Comparison of ENCODE assay signal across 25 cellular contexts in the genomic region with DNA sequence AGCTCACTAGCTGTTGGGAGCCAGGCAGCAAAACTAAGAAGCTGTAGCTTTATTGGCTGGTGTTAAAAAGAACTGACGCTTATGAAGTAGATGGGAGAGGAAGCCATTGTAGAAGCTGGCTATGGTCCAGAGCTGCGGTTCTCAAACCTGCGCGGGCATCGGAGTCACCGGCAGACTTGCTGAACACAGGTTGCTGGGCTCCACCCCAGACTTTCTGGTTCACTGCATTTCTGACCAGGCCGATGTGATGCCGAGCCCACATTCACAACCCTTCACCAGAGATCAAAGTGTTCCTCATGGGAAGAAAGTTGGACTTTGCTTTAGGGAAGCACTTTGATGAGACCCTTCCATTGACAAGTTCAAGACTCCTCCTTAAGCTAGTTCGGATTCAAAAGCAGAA.
DNase-seq lines count a peak whose midpoint lies in the region; ATAC-seq and TF ChIP-seq lines count a peak whose summit lies in the region.
"Had no signal": no experiment of that assay in that cellular context is flagged by ENCODE, and none has a peak within 500 bp of the region (broad histone marks: within the 10 kb centered on the region; RNA-seq: fewer than 3 reads in every experiment).

No MANE protein-coding gene starts in this region.

- H3K36me3 ChIP-seq in esophagus squamous epithelium: no peaks in the 10 kb centered on the region

- H3K9me3 ChIP-seq in esophagus squamous epithelium: no peaks in the 10 kb centered on the region

- intact Hi-C loops in esophagus squamous epithelium (cut with DNase I): no loop called here

- no peak overlapping the region for H3K4me3 ChIP-seq in esophagus squamous epithelium
- H3K4me3 ChIP-seq: GM12878, GM23338, PC-9 had no signal

- CTCF ChIA-PET in activated CD8-positive, alpha-beta memory T cell treated with anti-CD3 and anti-CD28 coated beads, Interleukin-2, amount 10 ng/mL, durations not matched to agents 7 days and 5 days (lab: Charles Lee): no interaction called here

- no peaks in the 10 kb centered on the region for H3K36me3 Mint-ChIP-seq in activated CD8-positive, alpha-beta memory T cell treated with anti-CD3 and anti-CD28 coated beads, Interleukin-2, amount 10 ng/mL, durations not matched to agents 7 days and 5 days
- H3K36me3 Mint-ChIP-seq: CD4-positive, alpha-beta memory T cell; IgD-negative memory B cell had no signal

- no peak overlapping the region for H3K27ac Mint-ChIP-seq in activated CD8-positive, alpha-beta memory T cell treated with anti-CD3 and anti-CD28 coated beads, Interleukin-2, amount 10 ng/mL, durations not matched to agents 7 days and 5 days
- H3K27ac Mint-ChIP-seq: CD4-positive, alpha-beta memory T cell; GM23338; H9; IgD-negative memory B cell had no signal

- no peaks in the 10 kb centered on the region for H3K27me3 Mint-ChIP-seq in activated CD8-positive, alpha-beta memory T cell treated with anti-CD3 and anti-CD28 coated beads, Interleukin-2, amount 10 ng/mL, durations not matched to agents 7 days and 5 days

- H3K9me3 Mint-ChIP-seq in activated CD8-positive, alpha-beta memory T cell treated with anti-CD3 and anti-CD28 coated beads, Interleukin-2, amount 10 ng/mL, durations not matched to agents 7 days and 5 days (ENCODE audit: low read depth): no peaks in the 10 kb centered on the region
- H3K9me3 Mint-ChIP-seq: CD4-positive, alpha-beta memory T cell; IgD-negative memory B cell had no signal

- 56 to 66% methylated on average over 8 to 9 of the region's 9 CpGs for WGBS in esophagus squamous epithelium, 2 donors

- peak overlapping the region; percentile 7 to 53 (median 35) for H3K27ac ChIP-seq in esophagus squamous epithelium
- H3K27ac ChIP-seq: PC-9, RWPE1 had no signal

- DNase-seq in HT-29 (ENCODE audit: low spot score) (peak; percentile 16), RPMI8226 (peak; percentile 39), esophagus squamous epithelium (lab: John Stamatoyannopoulos, UW) (no peak), renal cortical epithelial cell (ENCODE audit: low read depth) (peak; percentile 65), germinal center (ENCODE audit: low spot score) (no peak)
- no peak for DNase-seq in activated CD8-positive, alpha-beta memory T cell treated with anti-CD3 and anti-CD28 coated beads, Interleukin-2, amount 10 ng/mL, durations not matched to agents 7 days and 5 days
- no peak for DNase-seq in activated CD8-positive, alpha-beta memory T cell treated with anti-CD3 and anti-CD28 coated beads, Interleukin-2, amount 50 U/mL, for 48 hours
- DNase-seq: C1 segment of cervical spinal cord; CD4-positive, alpha-beta memory T cell; COR-L47; EL; GDM1; H9; Karpas-422; NCI-H1105; NCI-H1436 treated with DMSO at 0.1 percent for 48 hours; NCI-H187 treated with DMSO at 0.1 percent for 48 hours; NCI-H446 treated with DMSO at 0.1 percent for 48 hours; NCI-H526; PC-9; SHP77 had no signal

- H3K27me3 ChIP-seq in esophagus squamous epithelium: no peaks in the 10 kb centered on the region

- TF ChIP-seq CTCF in esophagus squamous epithelium (IDR thresholded peaks at IDR 0.05): no peak

- no peaks in the 10 kb centered on the region for H3K4me1 Mint-ChIP-seq in activated CD8-positive, alpha-beta memory T cell treated with anti-CD3 and anti-CD28 coated beads, Interleukin-2, amount 10 ng/mL, durations not matched to agents 7 days and 5 days
- H3K4me1 Mint-ChIP-seq: CD4-positive, alpha-beta memory T cell; GM23338; IgD-negative memory B cell had no signal

- peaks cover 0 to 22% (median 4%) of the 10 kb centered on the region in 3 donors for H3K4me1 ChIP-seq in esophagus squamous epithelium

- H3K4me3 Mint-ChIP-seq in activated CD8-positive, alpha-beta memory T cell treated with anti-CD3 and anti-CD28 coated beads, Interleukin-2, amount 10 ng/mL, durations not matched to agents 7 days and 5 days: no peak overlapping the region
- H3K4me3 Mint-ChIP-seq: CD4-positive, alpha-beta memory T cell; GM23338; H9; IgD-negative memory B cell had no signal

- TF ChIP-seq POLR2A in esophagus squamous epithelium (IDR thresholded peaks at IDR 0.05): no peak

- ATAC-seq in activated CD8-positive, alpha-beta memory T cell treated with anti-CD3 and anti-CD28 coated beads, Interleukin-2, amount 10 ng/mL, durations not matched to agents 7 days and 5 days: no peak
- ATAC-seq: GM12878, GM23338 had no signal

Comparison
In these comparisons a context has a peak if more than half of its experiments do, and no peak if none do; other contexts are left out.
1. DNase-seq: peak in HT-29 (single experiment), RPMI8226 (single experiment) and renal cortical epithelial cell (single experiment); none in esophagus squamous epithelium (single experiment), germinal center (single experiment), activated CD8-positive, alpha-beta memory T cell treated with anti-CD3 and anti-CD28 coated beads, Interleukin-2, amount 10 ng/mL, durations not matched to agents 7 days and 5 days (single experiment) and activated CD8-positive, alpha-beta memory T cell treated with anti-CD3 and anti-CD28 coated beads, Interleukin-2, amount 50 U/mL, for 48 hours (single experiment).